1 cellular context compared by ENCODE assay signal in genomic region chr5:88824892-88825781, GRCh38.
TF ChIP-seq lines count a peak whose summit lies in the region.

No MANE protein-coding gene starts in this region.

TF ChIP-seq in H1, 55 proteins besides CTCF, POLR2A, EP300 and RAD21 (continued from another document):
- no peak for TF ChIP-seq TAF1 (IDR thresholded peaks at IDR 0.05; ENCODE audit: low read depth, low read length)
- TF ChIP-seq HDAC6 (IDR thresholded peaks at IDR 0.05; ENCODE audit: low read depth, low read length), result no peak
- TF ChIP-seq NRF1 (IDR thresholded peaks at IDR 0.05; ENCODE audit: low read depth, low read length), result no peak
- no peak for TF ChIP-seq SAP30 (IDR thresholded peaks at IDR 0.05; ENCODE audit: insufficient read depth, insufficient replicate concordance, low read length)
- TF ChIP-seq CTBP2 (IDR thresholded peaks at IDR 0.05; ENCODE audit: borderline replicate concordance, insufficient read depth, insufficient read length, low read length), result no peak
- TF ChIP-seq CHD1 (IDR thresholded peaks at IDR 0.05; ENCODE audit: low read depth, low read length), result no peak
- TF ChIP-seq SIRT6 (IDR thresholded peaks at IDR 0.05; ENCODE audit: low read length), result no peak
- no peak for TF ChIP-seq TEAD4 (IDR thresholded peaks at IDR 0.05; ENCODE audit: low read depth, low read length)
- TF ChIP-seq TAF7 (optimal IDR thresholded peaks at IDR 0.05; ENCODE audit: borderline replicate concordance, low read depth, low read length), result no peak
- no peak for TF ChIP-seq USF2 (IDR thresholded peaks at IDR 0.05; ENCODE audit: low read length)
- TF ChIP-seq EGR1 (IDR thresholded peaks at IDR 0.05; ENCODE audit: borderline replicate concordance, low read depth, low read length), result no peak
- no peak for TF ChIP-seq SP4 (IDR thresholded peaks at IDR 0.05; ENCODE audit: low read length)
